In the genomic region with DNA sequence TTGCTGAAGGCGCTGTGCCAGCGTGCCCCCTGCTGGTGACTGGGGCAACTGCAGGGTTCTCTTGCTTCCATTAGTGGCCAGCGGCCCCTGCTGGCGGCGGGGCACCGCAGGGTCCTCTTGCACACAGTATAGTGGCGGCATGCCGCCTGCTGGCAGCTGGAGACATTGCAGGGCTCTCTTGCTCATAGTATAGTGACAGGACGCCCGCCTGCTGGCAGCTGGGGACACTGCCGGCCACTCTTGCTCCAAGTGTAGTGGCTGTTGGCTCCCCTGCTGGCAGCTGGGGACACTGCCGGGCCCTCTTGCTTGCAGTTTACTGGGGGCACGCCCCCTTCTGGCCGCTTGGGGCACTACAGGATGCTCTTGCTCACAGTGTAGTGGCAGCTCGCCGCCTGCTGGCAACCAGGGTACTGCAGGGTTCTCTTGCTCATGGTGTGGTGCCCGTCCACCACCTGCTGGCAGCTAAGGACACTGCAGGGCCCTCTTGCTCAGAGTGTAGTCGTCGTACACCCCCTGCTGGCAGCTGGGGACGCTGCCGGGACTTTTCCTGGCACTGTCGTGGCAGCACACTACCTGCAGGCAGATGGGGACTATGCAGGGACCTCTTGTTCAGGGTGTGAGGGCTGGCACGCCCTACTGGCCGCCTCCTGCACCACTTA, we compare ENCODE assay signal across 1 cellular context.
TF ChIP-seq lines count a peak whose summit lies in the region.

No MANE protein-coding gene starts in this region.

TF ChIP-seq in GM12878, 131 proteins besides CTCF, POLR2A, EP300 and RAD21:
- TF ChIP-seq, protein P1, sequence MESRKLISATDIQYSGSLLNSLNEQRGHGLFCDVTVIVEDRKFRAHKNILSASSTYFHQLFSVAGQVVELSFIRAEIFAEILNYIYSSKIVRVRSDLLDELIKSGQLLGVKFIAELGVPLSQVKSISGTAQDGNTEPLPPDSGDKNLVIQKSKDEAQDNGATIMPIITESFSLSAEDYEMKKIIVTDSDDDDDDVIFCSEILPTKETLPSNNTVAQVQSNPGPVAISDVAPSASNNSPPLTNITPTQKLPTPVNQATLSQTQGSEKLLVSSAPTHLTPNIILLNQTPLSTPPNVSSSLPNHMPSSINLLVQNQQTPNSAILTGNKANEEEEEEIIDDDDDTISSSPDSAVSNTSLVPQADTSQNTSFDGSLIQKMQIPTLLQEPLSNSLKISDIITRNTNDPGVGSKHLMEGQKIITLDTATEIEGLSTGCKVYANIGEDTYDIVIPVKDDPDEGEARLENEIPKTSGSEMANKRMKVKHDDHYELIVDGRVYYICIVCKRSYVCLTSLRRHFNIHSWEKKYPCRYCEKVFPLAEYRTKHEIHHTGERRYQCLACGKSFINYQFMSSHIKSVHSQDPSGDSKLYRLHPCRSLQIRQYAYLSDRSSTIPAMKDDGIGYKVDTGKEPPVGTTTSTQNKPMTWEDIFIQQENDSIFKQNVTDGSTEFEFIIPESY (IDR thresholded peaks at IDR 0.05) = 0 out of 2 replicates have a peak, but pooled peaks have one; percentile 42
